ENCODE assay signal across 10 cellular contexts in the genomic region with DNA sequence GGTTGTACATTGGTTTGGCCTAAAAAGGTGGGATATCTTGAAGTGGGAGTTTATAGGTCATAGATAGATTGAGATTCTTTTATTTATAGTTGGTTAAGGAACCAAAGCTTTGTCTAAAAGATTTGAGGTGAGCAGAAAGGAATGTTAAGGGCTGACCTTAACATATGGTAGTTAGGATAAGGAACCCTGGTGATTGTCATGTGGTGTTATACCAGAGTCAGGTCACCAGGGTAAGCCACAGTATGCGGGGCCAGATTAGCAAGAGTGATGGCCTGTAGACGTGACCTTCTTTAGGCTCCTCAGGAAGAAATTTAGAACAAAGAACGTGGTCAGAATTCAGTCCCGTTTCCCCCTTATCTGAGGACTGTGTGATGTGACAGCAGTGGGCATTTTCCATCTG.
"Had no signal": no experiment of that assay in that cellular context is flagged by ENCODE, and none has a peak within 500 bp of the region (broad histone marks: within the 10 kb centered on the region; RNA-seq: fewer than 3 reads in every experiment).

No MANE protein-coding gene starts in this region.

- H3K9ac ChIP-seq: GM23248 had no signal

- H3K9me3 ChIP-seq: HAP-1 had no signal

- H3K36me3 ChIP-seq: HAP-1 had no signal

- H3K4me1 ChIP-seq: HAP-1 had no signal

- FAIRE-seq: H1, H54 had no signal

- ATAC-seq: GM23338, HCT116 had no signal

- H3K27ac ChIP-seq: GM23248 had no signal

- DNase-seq: GM23248, GOT3, H7, H9, HCEC 1CT had no signal

- H3K9me3 Mint-ChIP-seq: H9 had no signal

- H3K4me3 Mint-ChIP-seq: GM23338, H9 had no signal

- H2AFZ ChIP-seq: GM23248, GM23338 had no signal

- H3K27ac Mint-ChIP-seq: GM23338, H9 had no signal

- H3K4me2 ChIP-seq: GM23338 had no signal

- H3K4me3 ChIP-seq: GM23248, GM23338, HAP-1 had no signal
